Comparison of ENCODE assay signal across 18 cellular contexts in the genomic region with DNA sequence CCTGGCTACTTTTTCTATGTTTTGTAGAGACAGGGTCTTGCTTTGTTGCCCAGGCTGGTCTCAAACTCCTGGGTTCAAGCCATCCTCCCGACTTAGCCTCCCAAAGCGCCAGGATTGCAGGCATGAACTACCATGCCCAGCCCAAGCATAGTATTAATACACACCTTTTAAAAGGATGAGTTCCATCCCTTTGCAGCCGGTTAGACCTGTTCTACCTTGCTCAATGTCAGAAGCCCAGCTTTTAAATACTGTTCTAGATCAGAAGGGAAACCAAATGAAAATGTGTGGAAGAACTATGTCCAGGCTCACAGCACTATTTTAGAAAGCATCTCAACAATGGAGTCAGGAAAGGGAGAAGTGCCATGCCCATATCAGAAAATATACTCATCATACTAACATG.
DNase-seq lines count a peak whose midpoint lies in the region; ATAC-seq, FAIRE-seq and TF ChIP-seq lines count a peak whose summit lies in the region.
"Had no signal": no experiment of that assay in that cellular context is flagged by ENCODE, and none has a peak within 500 bp of the region (broad histone marks: within the 10 kb centered on the region; RNA-seq: fewer than 3 reads in every experiment).

No MANE protein-coding gene starts in this region.

- H2AFZ ChIP-seq in Loucy (ENCODE audit: low read length), result no peak overlapping the region

- peaks cover 19% of the 10 kb centered on the region for H3K4me1 Mint-ChIP-seq in type B pancreatic cell (ENCODE audit: unreplicated experiment)
- H3K4me1 Mint-ChIP-seq: CD4-positive, alpha-beta memory T cell had no signal

- peaks cover 5% of the 10 kb centered on the region; the same call in 1 of the 2 replicates for H3F3A ChIP-seq in Loucy (ENCODE audit: low read depth)

- H3K9me3 ChIP-seq in Loucy (ENCODE audit: insufficient read depth, low read depth, low read length), result no peaks in the 10 kb centered on the region
- H3K9me3 ChIP-seq: BLaER1 had no signal

- no peaks in the 10 kb centered on the region for H4K20me1 ChIP-seq in Loucy (ENCODE audit: insufficient read depth, low read length, poor library complexity, severe bottlenecking)
- H4K20me1 ChIP-seq: BLaER1 had no signal

- H3K4me1 ChIP-seq in Loucy (ENCODE audit: insufficient read depth, low read length, poor library complexity, severe bottlenecking), result peaks cover 51% of the 10 kb centered on the region
- H3K4me1 ChIP-seq: BLaER1 had no signal

- H3K4me3 ChIP-seq in Loucy (ENCODE audit: low read length, poor library complexity, severe bottlenecking), result no peak overlapping the region
- H3K4me3 ChIP-seq: BLaER1 had no signal

- no peaks in the 10 kb centered on the region for H3K9me3 Mint-ChIP-seq in type B pancreatic cell
- H3K9me3 Mint-ChIP-seq: CD14-positive monocyte; CD4-positive, alpha-beta memory T cell; H9 had no signal

- DNase-seq in type B pancreatic cell (ENCODE audit: extremely low spot score, unreplicated experiment) (no peak), GM12891 (ENCODE audit: insufficient read length, low spot score) (no peak)
- no peak for DNase-seq in activated effector memory CD4-positive, alpha-beta T cell treated with Interleukin-2 at 50 U/mL for 16 hours
- DNase-seq: 8988T; CD4-positive, alpha-beta memory T cell; DMS153; DMS79; GF-D8; H9 had no signal

- ATAC-seq in esophagus mucosa (peak; percentile 67), GM18520 (IDR thresholded peaks at IDR 0.05; ENCODE audit: unreplicated experiment) (no peak)

- peak overlapping the region; percentile 15 for H3K9ac ChIP-seq in Loucy (ENCODE audit: low read depth, low read length, poor library complexity, severe bottlenecking)
- H3K9ac ChIP-seq: BLaER1 had no signal

- peaks cover 32% of the 10 kb centered on the region for H3K27me3 Mint-ChIP-seq in type B pancreatic cell

- H3K9me2 ChIP-seq in Loucy (replicated peaks; ENCODE audit: low read depth, low read length), result no peaks in the 10 kb centered on the region

- H3K79me2 ChIP-seq in Loucy (ENCODE audit: insufficient read depth, low read length), result peaks cover 32% of the 10 kb centered on the region

- no peaks in the 10 kb centered on the region for H3K36me3 Mint-ChIP-seq in type B pancreatic cell
- H3K36me3 Mint-ChIP-seq: CD14-positive monocyte; CD4-positive, alpha-beta memory T cell had no signal

- FAIRE-seq in GM12891 (lab: Jason Lieb, UNC), result no peak
- FAIRE-seq: GM19239, H1, HTR-8/SVneo had no signal

- peak overlapping the region; percentile 29 for H3K4me3 Mint-ChIP-seq in type B pancreatic cell
- H3K4me3 Mint-ChIP-seq: CD14-positive monocyte; CD4-positive, alpha-beta memory T cell; H9 had no signal

- no peaks in the 10 kb centered on the region for H3K36me3 ChIP-seq in Loucy (ENCODE audit: insufficient read depth, low read length)
- H3K36me3 ChIP-seq: BLaER1 had no signal

- no peak for TF ChIP-seq POLR2A in GM12891 (IDR thresholded peaks at IDR 0.05; ENCODE audit: low read depth, low read length)

- no peaks in the 10 kb centered on the region for H3K27me3 ChIP-seq in Loucy (ENCODE audit: insufficient read depth, low read length, poor library complexity, severe bottlenecking)
- H3K27me3 ChIP-seq: BLaER1 had no signal

- peak overlapping the region; percentile 19 for H3K27ac ChIP-seq in angular gyrus (ENCODE audit: low read depth, low read length)
- H3K27ac ChIP-seq: BLaER1 had no signal

- peak overlapping the region; percentile 74 for H3K27ac Mint-ChIP-seq in type B pancreatic cell
- H3K27ac Mint-ChIP-seq: CD4-positive, alpha-beta memory T cell; H9 had no signal

- TF ChIP-seq CTCF in Loucy (conservative IDR thresholded peaks at IDR 0.05; ENCODE audit: low read length), result no peak
- no peak for TF ChIP-seq CTCF in type B pancreatic cell (conservative IDR thresholded peaks at IDR 0.05)

- H3K4me2 ChIP-seq in Loucy (ENCODE audit: low read depth, low read length, poor library complexity, severe bottlenecking), result no peak overlapping the region
- H3K4me2 ChIP-seq: BLaER1 had no signal

TF ChIP-seq in GM12891, 5 proteins besides CTCF, POLR2A, EP300 and RAD21:
- TF ChIP-seq PAX5 (IDR thresholded peaks at IDR 0.05; ENCODE audit: insufficient read depth, low read length, severe bottlenecking) (no peak), SPI1 (IDR thresholded peaks at IDR 0.05; ENCODE audit: low read depth, low read length) (no peak), TAF1 (IDR thresholded peaks at IDR 0.05; ENCODE audit: low read depth, low read length) (no peak), POU2F2 (IDR thresholded peaks at IDR 0.05; ENCODE audit: low read depth, low read length) (no peak), POLR2AphosphoS5 (IDR thresholded peaks at IDR 0.05; ENCODE audit: low read depth, low read length) (no peak)
